ENCODE assay signal across 8 cellular contexts in the genomic region with DNA sequence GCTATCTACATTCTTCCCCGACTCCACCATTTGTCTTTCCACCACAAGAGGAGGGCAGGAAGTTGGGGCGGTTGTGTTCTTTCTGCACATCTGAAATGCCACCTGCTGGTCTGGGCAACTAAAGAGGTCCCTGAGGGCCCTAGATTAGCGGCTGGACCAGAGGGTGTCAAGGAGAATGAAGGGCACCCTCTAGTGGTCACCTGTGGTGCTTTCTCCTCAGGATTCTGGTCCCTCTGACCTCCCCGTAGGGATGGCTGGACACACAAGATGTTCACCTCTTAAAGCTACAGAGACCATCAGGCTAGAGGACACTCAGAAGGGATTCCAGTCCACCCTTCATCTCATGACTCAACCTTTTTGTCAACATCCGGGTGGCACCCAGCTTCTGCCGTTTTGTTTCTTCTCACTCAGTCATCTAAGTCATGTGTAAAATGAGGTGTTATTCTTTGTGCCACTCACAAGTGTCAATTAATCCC. TPM values are rescaled to one million over a fixed set of nuclear protein-coding genes. Genes with fewer than 3 reads are reported as not detected.
DNase-seq lines count a peak whose midpoint lies in the region; TF ChIP-seq lines count a peak whose summit lies in the region.

No MANE protein-coding gene starts in this region.

- H3K36me3 ChIP-seq in cardiac muscle cell, result no peaks in the 10 kb centered on the region

- no peaks in the 10 kb centered on the region for H3K9me3 Mint-ChIP-seq in Calu3 (ENCODE audit: low read depth, unreplicated experiment)

- no peaks in the 10 kb centered on the region for H3K36me3 Mint-ChIP-seq in Calu3 (ENCODE audit: insufficient read depth, unreplicated experiment)

- H3K27me3 Mint-ChIP-seq in Calu3 (ENCODE audit: unreplicated experiment), result no peaks in the 10 kb centered on the region

- intact Hi-C loops in Calu3 (cut with micrococcal nuclease; ENCODE audit: unreplicated experiment), result no loop called here

- H3K9me3 ChIP-seq in cardiac muscle cell (ENCODE audit: low read depth), result no peaks in the 10 kb centered on the region

- H3K4me3 Mint-ChIP-seq in Calu3 (ENCODE audit: low read depth, unreplicated experiment), result no peak overlapping the region

- CTCF ChIA-PET in Calu3 (lab: Charles Lee), result no interaction called here

- no peaks in the 10 kb centered on the region for H3K4me1 Mint-ChIP-seq in Calu3 (ENCODE audit: low read depth, unreplicated experiment)

- H3K27me3 ChIP-seq in cardiac muscle cell, result no peaks in the 10 kb centered on the region

- H3K27ac ChIP-seq in cardiac muscle cell, result no peak overlapping the region

- DNase-seq in Calu3 (peak; percentile 57), H4 (ENCODE audit: low spot score) (peak; percentile 23), NCI-H526 treated with DMSO at 0.1 percent for 48 hours (lab: John Stamatoyannopoulos, UW) (peak; percentile 12), cardiac muscle cell (ENCODE audit: low read depth in 1 of 2, low spot score in 1 of 2) (peak; percentile 51 to 69), skeletal muscle cell (ENCODE audit: low read depth) (peak; percentile 5), T-helper 9 cell (no peak)
- peak; percentile 21 for DNase-seq in activated T-cell treated with anti-CD3 and anti-CD28 coated beads, Interleukin-2, amount 50 U/mL, for 1 hour
- DNase-seq in effector CD8-positive, alpha-beta T cell (lab: John Stamatoyannopoulos, UW), result no peak

- peak; percentile 35 for TF ChIP-seq CTCF in Calu3 (IDR thresholded peaks at IDR 0.05; ENCODE audit: unreplicated experiment)
- peak; percentile 72 for TF ChIP-seq CTCF in cardiac muscle cell (IDR thresholded peaks at IDR 0.05; ENCODE audit: low read depth, low read length)

- H3K27ac Mint-ChIP-seq in Calu3 (ENCODE audit: unreplicated experiment), result no peak overlapping the region

- H3K4me3 ChIP-seq in cardiac muscle cell (no peak overlapping the region), skeletal muscle cell (ENCODE audit: low read depth, low read length) (no peak overlapping the region)

- no TSS peak for BruUV-seq in Calu3 (replicated peaks; lab: Mats Ljungman, UMichigan)

- peaks cover 6% of the 10 kb centered on the region for H3K4me1 ChIP-seq in cardiac muscle cell (ENCODE audit: low read depth)

RNA-seq across cellular contexts. Expression of a gene that starts 2.9 kb away (rescaled TPM):
- total RNA-seq in Calu3 (2022) (not detected in 2 replicates), cardiac muscle cell (not detected in 2 replicates)
- not detected in 2 replicates for total RNA-seq in H4 (2014; rRNA removed; shearing (Covaris generic))
- 0.72 and 0.91 TPM in 2 replicates for polyA plus RNA-seq in cardiac muscle cell

RNA-seq across cellular contexts. Expression of a gene that starts 44.5 kb away (rescaled TPM):
- 29.2 and 33.5 TPM in 2 replicates for total RNA-seq in Calu3 (2022)
- total RNA-seq in H4 (2014; rRNA removed; shearing (Covaris generic)), result 11.3 and 22.6 TPM in 2 replicates
- 37.5 and 38.5 TPM in 2 replicates for total RNA-seq in cardiac muscle cell
- 36.0 and 43.5 TPM in 2 replicates for polyA plus RNA-seq in cardiac muscle cell

RNA-seq across cellular contexts. Expression of a gene that starts 45.9 kb away (rescaled TPM):
- 12.9 and 13.3 TPM in 2 replicates for total RNA-seq in Calu3 (2022)
- total RNA-seq in H4 (2014; rRNA removed; shearing (Covaris generic)), result 4.6 and 6.3 TPM in 2 replicates
- 23.3 and 30.6 TPM in 2 replicates for total RNA-seq in cardiac muscle cell
- 13.6 and 16.2 TPM in 2 replicates for polyA plus RNA-seq in cardiac muscle cell

Comparison
In these comparisons a context has a peak if more than half of its experiments do, and no peak if none do; other contexts are left out.
1. DNase-seq: peak in Calu3 (single experiment), H4 (single experiment), NCI-H526 treated with DMSO at 0.1 percent for 48 hours (single experiment), activated T-cell treated with anti-CD3 and anti-CD28 coated beads, Interleukin-2, amount 50 U/mL, for 1 hour (single experiment), cardiac muscle cell (2 of 2) and skeletal muscle cell (single experiment); none in T-helper 9 cell (single experiment) and effector CD8-positive, alpha-beta T cell (single experiment).